ENCODE assay signal across 8 cellular contexts in the genomic region with DNA sequence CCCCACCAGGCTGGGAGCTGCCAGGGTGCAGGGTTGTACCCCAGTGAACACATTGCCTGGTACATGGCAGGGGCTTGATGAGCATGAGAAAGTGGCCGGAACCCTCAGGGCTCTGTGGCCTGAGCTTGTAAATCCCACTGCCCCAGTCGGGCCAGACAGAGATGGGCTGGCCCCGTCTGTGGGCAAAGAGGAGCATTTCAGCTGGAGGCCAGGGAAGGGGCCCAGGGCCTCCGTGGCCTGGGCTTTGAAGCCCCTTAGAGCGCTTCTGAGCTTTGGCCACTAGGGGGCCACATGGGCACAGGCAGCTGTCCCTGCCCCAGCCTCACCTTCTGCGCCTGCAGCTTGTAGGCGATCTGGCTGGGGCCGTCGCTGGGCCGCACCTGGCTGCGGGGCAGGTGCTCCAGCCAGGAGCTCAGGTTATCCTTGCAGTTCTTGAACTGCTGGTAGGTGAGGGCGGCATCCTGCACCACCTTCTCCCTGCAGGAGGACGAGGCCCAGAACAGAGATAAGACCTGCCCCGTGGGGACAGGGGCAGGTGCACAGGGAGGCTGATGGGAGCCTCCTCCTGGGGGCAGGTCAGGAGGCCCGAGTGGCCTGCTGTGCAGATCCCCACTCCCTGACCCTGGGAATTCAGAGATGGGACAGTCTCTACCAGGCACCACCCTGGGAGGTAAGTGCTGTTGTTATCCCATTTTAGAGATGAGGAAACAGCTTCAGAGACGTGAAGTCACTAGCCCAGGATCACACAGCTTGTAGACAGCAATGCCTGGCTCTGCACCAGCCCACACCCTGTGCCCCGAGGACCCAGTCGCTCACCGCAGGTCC. TPM values are rescaled to one million over a fixed set of nuclear protein-coding genes. Genes with fewer than 3 reads are reported as not detected.
DNase-seq lines count a peak whose midpoint lies in the region; ATAC-seq and TF ChIP-seq lines count a peak whose summit lies in the region.

No MANE protein-coding gene starts in this region.

- peak; percentile 79 for DNase-seq in activated gamma-delta T cell treated with Interleukin-2 at 50 U/mL for 16 hours
- DNase-seq in activated gamma-delta T cell (lab: John Stamatoyannopoulos, UW) = no peak
- DNase-seq in NCI-H1105 treated with DMSO at 0.1 percent for 48 hours (lab: John Stamatoyannopoulos, UW) = peak; percentile 74
- peak; percentile 63 for DNase-seq in SW480 (ENCODE audit: low spot score)
- DNase-seq in activated naive CD8-positive, alpha-beta T cell treated with anti-CD3 and anti-CD28 coated beads, Interleukin-2, amount 50 U/mL, for 16 hours (ENCODE audit: low read depth, low spot score) = peak; percentile 61
- DNase-seq in left ventricle myocardium inferior = peak; percentile 48
- DNase-seq in sciatic nerve (ENCODE audit: low spot score) = peak; percentile 83
- DNase-seq in posterior vena cava (ENCODE audit: low spot score) = no peak

- intact Hi-C loops in left ventricle myocardium inferior (cut with micrococcal nuclease) = no loop called here
- intact Hi-C loops in sciatic nerve (cut with DNase I) = no loop called here
- intact Hi-C loops in posterior vena cava (cut with DNase I) = loop anchor here (5.0 to 10.0 kb wide), 2 partner anchors 268 to 270 kb away; no protein-coding TSS in a partner anchor

- H3K36me3 ChIP-seq in left ventricle myocardium inferior = no peaks in the 10 kb centered on the region

- H3K27me3 ChIP-seq in left ventricle myocardium inferior (ENCODE audit: low read depth) = peaks cover 17% of the 10 kb centered on the region

- H3K4me3 ChIP-seq in left ventricle myocardium inferior = no peak overlapping the region

- H3K9me3 ChIP-seq in left ventricle myocardium inferior (replicated peaks) = no peaks in the 10 kb centered on the region

- TF ChIP-seq CTCF in left ventricle myocardium inferior (IDR thresholded peaks at IDR 0.05; ENCODE audit: borderline replicate concordance) = peak; percentile 98

- H3K27ac ChIP-seq in left ventricle myocardium inferior (replicated peaks) = no peak overlapping the region

- peak; percentile 86 for ATAC-seq in sciatic nerve

- H3K4me1 ChIP-seq in left ventricle myocardium inferior = peaks cover 6% of the 10 kb centered on the region

RNA-seq across cellular contexts. Expression of gene EVPL, which starts 12.8 kb away (rescaled TPM):
- not detected for total RNA-seq in left ventricle myocardium inferior
- 1.2 TPM for total RNA-seq in sciatic nerve
- 1 to 10 TPM in 1 of 2 donors, under 1 TPM in 1; 0.33 to 1.3 TPM for total RNA-seq in posterior vena cava

RNA-seq across cellular contexts. Expression of gene CDK3, which starts 13.7 kb away (rescaled TPM):
- total RNA-seq in left ventricle myocardium inferior = 1.8 TPM
- 5.2 TPM for total RNA-seq in sciatic nerve
- 1 to 10 TPM; 2.9 to 4.9 TPM for total RNA-seq in posterior vena cava

RNA-seq across cellular contexts. Expression of gene TEN1, which starts 35.3 kb away (rescaled TPM):
- total RNA-seq in left ventricle myocardium inferior = 5.3 TPM
- 8.1 TPM for total RNA-seq in sciatic nerve
- total RNA-seq in posterior vena cava = 10 to 100 TPM; 11.1 to 12.7 TPM

RNA-seq across cellular contexts. Expression of gene ACOX1, which starts 35.3 kb away (rescaled TPM):
- total RNA-seq in left ventricle myocardium inferior (76.4 TPM), sciatic nerve (64.6 TPM), posterior vena cava (10 to 100 TPM; 45.2 to 46.2 TPM)

RNA-seq across cellular contexts. Expression of gene SRP68, which starts 58.0 kb away (rescaled TPM):
- total RNA-seq in left ventricle myocardium inferior (57.4 TPM), sciatic nerve (65.1 TPM), posterior vena cava (10 to 100 TPM; 45.3 to 49.1 TPM)

Comparison
In these comparisons a context has a peak if more than half of its experiments do, and no peak if none do; other contexts are left out.
1. DNase-seq: peak in activated gamma-delta T cell treated with Interleukin-2 at 50 U/mL for 16 hours (single experiment), NCI-H1105 treated with DMSO at 0.1 percent for 48 hours (single experiment), SW480 (single experiment), activated naive CD8-positive, alpha-beta T cell treated with anti-CD3 and anti-CD28 coated beads, Interleukin-2, amount 50 U/mL, for 16 hours (single experiment), left ventricle myocardium inferior (single experiment) and sciatic nerve (single experiment); none in activated gamma-delta T cell (single experiment) and posterior vena cava (single experiment).
2. intact Hi-C loops: an anchor here in posterior vena cava (5.0 to 10.0 kb wide); none called in left ventricle myocardium inferior and sciatic nerve.